ENCODE assay signal across 1 cellular context in the genomic region with DNA sequence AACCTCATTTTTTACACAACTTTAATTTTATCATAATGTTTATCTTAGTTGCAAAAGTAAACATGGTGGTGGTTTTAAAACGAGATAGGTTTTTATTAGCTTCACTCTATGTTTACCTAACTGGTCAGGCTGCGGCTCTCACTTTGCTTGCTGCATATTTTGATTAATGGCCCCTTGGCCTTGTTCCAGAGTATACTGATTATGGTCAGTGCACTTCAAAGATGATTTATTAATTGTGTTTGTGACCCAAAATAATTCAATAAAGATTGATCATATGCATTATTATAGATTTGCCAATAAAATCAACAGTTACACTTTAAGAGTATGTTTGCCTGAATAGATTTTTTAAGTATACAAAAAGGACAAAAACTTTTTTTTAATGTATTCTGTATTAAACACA.
TF ChIP-seq lines count a peak whose summit lies in the region.

No MANE protein-coding gene starts in this region.

TF ChIP-seq in A549, 52 proteins besides CTCF, POLR2A, EP300 and RAD21 (continued from another document):
- TF ChIP-seq CEBPB (IDR thresholded peaks at IDR 0.05) (peak in 1 of 2 experiments; percentile 39; a peak in 1 of 4 replicates), GATA3 (IDR thresholded peaks at IDR 0.05; ENCODE audit: borderline replicate concordance) (peak; percentile 82), RNF2 (IDR thresholded peaks at IDR 0.05; ENCODE audit: borderline replicate concordance, low read depth) (no peak), JUNB (IDR thresholded peaks at IDR 0.05) (peak; percentile 37; the same call in 1 of the 2 replicates), FOSL2 (IDR thresholded peaks at IDR 0.05) (no peak), FOSL2 (CRISPR knock-in tag; IDR thresholded peaks at IDR 0.05) (peak; percentile 51; the same call in 1 of the 2 replicates), ZSCAN20 (CRISPR knock-in tag; IDR thresholded peaks at IDR 0.05) (no peak), HEYL (CRISPR knock-in tag; IDR thresholded peaks at IDR 0.05) (no peak), ZFP36 (IDR thresholded peaks at IDR 0.05; ENCODE audit: borderline replicate concordance, partially characterized antibody) (peak; percentile 57)
